13 cellular contexts compared by ENCODE assay signal in the genomic region with DNA sequence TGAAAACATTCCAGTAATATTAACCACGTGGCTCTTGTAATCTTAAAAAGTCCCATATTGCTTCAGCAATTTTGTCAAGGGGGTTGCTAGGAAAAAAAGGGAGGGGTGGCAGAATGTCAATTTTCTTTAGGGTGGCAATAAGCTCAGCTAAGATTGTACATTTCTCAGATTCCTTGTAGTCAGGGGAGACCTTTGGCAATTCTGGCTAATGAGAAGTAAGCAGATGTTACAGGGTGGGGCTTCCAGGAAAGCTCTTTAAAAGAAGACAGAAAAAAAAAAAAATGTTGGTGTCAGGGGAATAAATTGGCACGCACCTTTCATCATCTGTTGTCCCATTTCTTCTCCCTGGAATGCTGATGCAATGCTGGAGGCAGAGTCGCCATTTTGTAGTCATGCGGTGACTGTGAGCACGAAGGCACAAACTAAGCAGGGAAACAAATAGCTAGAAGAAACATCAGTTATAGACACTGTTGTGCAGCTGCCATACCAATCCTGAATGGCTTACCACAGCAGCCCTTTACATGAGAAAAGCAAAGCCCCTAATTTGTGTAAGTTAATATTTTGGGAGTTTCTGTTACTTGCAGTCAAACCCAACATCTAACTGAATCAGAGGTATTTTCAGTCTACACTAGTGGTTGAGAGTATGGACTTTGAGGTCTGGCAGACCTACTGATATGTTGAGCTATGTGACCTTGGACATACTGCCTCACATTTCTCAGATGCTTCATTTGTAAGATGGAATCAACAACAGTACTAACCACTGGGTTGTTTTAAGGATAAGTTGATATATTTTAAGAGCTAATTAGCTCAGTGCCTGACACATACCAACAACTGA. TPM values are rescaled to one million over a fixed set of nuclear protein-coding genes. Genes with fewer than 3 reads are reported as not detected.
A peak's percentile ranks its signal among the peaks of the same experiment; 100 is the strongest.
DNase-seq lines count a peak whose midpoint lies in the region; ATAC-seq and FAIRE-seq lines count a peak whose summit lies in the region.
"Had no signal": no experiment of that assay in that cellular context is flagged by ENCODE, and none has a peak within 500 bp of the region (broad histone marks: within the 10 kb centered on the region; RNA-seq: fewer than 3 reads in every experiment).

No MANE protein-coding gene starts in this region.

- peak overlapping the region in 2 of 3 donors; percentile 71 to 93 for H3K27ac Mint-ChIP-seq in IgD-negative memory B cell
- H3K27ac Mint-ChIP-seq in immature natural killer cell = peak overlapping the region; percentile 68 to 86 (median 84)

- H3K36me3 Mint-ChIP-seq in IgD-negative memory B cell = peaks cover 10% of the 10 kb centered on the region
- H3K36me3 Mint-ChIP-seq in immature natural killer cell = peaks cover 4 to 8% (median 5%) of the 10 kb centered on the region in 3 donors

- peaks cover 23 to 37% (median 33%) of the 10 kb centered on the region in 3 donors for H3K4me1 Mint-ChIP-seq in IgD-negative memory B cell
- no peaks in the 10 kb centered on the region for H3K4me1 Mint-ChIP-seq in immature natural killer cell

- peak overlapping the region in 3 of 4 donors; percentile 24 to 89 (median 86) for H3K4me3 Mint-ChIP-seq in IgD-negative memory B cell
- H3K4me3 Mint-ChIP-seq in immature natural killer cell = peak overlapping the region in 4 of 5 donors; percentile 12 to 59 (median 47)

- H3K27me3 Mint-ChIP-seq in IgD-negative memory B cell (no peaks in the 10 kb centered on the region), immature natural killer cell (ENCODE audit: low read depth in 3 of 3) (peaks cover 0 to 4% (median 0%) of the 10 kb centered on the region in 3 donors)

- FAIRE-seq in GM18507 (lab: Jason Lieb, UNC) = peak; percentile 88
- FAIRE-seq: kidney had no signal

- intact Hi-C loops in posterior vena cava (cut with DNase I) = no loop called here

- H3K9me3 Mint-ChIP-seq in IgD-negative memory B cell (peaks cover 2 to 14% (median 12%) of the 10 kb centered on the region in 3 donors), immature natural killer cell (peaks cover 3 to 17% (median 6%) of the 10 kb centered on the region in 6 donors)

- DNase-seq in GM18507 (ENCODE audit: extremely low spot score, insufficient read length, low read depth) (no peak), immature natural killer cell (no peak), NOMO-1 (lab: John Stamatoyannopoulos, UW; ENCODE audit: unreplicated experiment in 2 of 2) (no peak), posterior vena cava (ENCODE audit: low spot score) (no peak), HPDE6-E6E7 (ENCODE audit: extremely low spot score) (no peak)
- DNase-seq: activated CD4-positive, alpha-beta T cell treated with anti-CD3 and anti-CD28 coated beads, Interleukin-2, amount 50 U/mL, for 1 hour; DMS153; kidney; SIG-M5; stimulated activated CD4-positive, alpha-beta T cell treated with anti-CD3 and anti-CD28 coated beads, Interleukin-2, amount 100 ng/mL, for 24 hours had no signal

- ATAC-seq in GM21423 (IDR thresholded peaks at IDR 0.05; ENCODE audit: unreplicated experiment) = peak; percentile 42
- no peak for ATAC-seq in GM18858 (IDR thresholded peaks at IDR 0.05; ENCODE audit: unreplicated experiment)

RNA-seq across cellular contexts. Expression of gene MRPS6, which starts 56.0 kb away (rescaled TPM):
- polyA plus RNA-seq in IgD-negative memory B cell = 162 TPM
- 100 to 1,000 TPM; 194 to 275 (median 239) TPM for polyA plus RNA-seq in immature natural killer cell
- 10 to 100 TPM; 45.8 to 64.0 TPM for total RNA-seq in posterior vena cava

RNA-seq across cellular contexts. Expression of gene SLC5A3, which starts 56.0 kb away (rescaled TPM):
- polyA plus RNA-seq in IgD-negative memory B cell (0.93 TPM), immature natural killer cell (1 to 10 TPM in 2 of 3 donors, under 1 TPM in 1; 0.81 to 2.8 (median 1.9) TPM)
- 10 to 100 TPM; 10.9 to 16.4 TPM for total RNA-seq in posterior vena cava
